ENCODE assay signal across 25 cellular contexts in the genomic region with DNA sequence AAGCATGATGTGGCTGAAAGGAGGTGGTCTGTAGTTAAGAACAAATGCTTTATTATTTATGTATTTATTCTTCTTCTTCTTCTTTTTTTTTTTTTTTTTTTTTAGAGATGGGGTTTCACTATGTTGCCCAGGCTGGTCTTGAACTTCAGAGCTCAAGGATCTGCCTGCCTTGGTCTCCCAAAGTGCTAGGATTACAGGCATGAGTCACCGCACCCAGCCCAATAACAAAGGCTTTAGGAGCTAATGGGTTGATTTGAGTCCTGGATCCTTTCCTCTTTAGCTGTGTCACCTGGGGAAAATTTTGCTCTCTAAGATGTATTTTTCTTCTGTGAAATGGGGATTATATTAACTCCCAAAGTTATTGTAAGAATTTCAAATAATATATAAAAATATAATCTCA.
"Had no signal": no experiment of that assay in that cellular context is flagged by ENCODE, and none has a peak within 500 bp of the region (broad histone marks: within the 10 kb centered on the region; RNA-seq: fewer than 3 reads in every experiment).

No MANE protein-coding gene starts in this region.

- H3K79me2 ChIP-seq: hepatocyte had no signal

- H3K4me1 ChIP-seq: foreskin keratinocyte, gastroesophageal sphincter, heart left ventricle, left lung, lower lobe of right lung had no signal

- H3K4me3 Mint-ChIP-seq: naive thymus-derived CD4-positive, alpha-beta T cell had no signal

- H3K9me3 ChIP-seq: gastroesophageal sphincter, heart left ventricle, left lung, lower lobe of right lung had no signal

- H3K36me3 ChIP-seq: gastroesophageal sphincter, heart left ventricle, left lung, lower lobe of right lung had no signal

- H3K27me3 ChIP-seq: dorsolateral prefrontal cortex, foreskin keratinocyte, gastroesophageal sphincter, heart left ventricle, hepatocyte, left lung had no signal

- FAIRE-seq: colon, endometrium, frontal cortex, islet of Langerhans, keratinocyte had no signal

- DNase-seq: dermis blood vessel endothelial cell; dorsolateral prefrontal cortex; effector CD4-positive, alpha-beta T cell; effector memory CD4-positive, alpha-beta T cell; erythroblast; foreskin keratinocyte; heart left ventricle; hypothalamus; left cardiac atrium; left lung; left ventricle myocardium superior; lower lobe of right lung; mesenchymal stem cell; midbrain; naive thymus-derived CD4-positive, alpha-beta T cell had no signal

- H3K4me3 ChIP-seq: coronary artery, dorsolateral prefrontal cortex, gastroesophageal sphincter, heart left ventricle, hepatocyte, left lung, lower lobe of right lung had no signal

- ATAC-seq: esophagus mucosa; foreskin keratinocyte; gastroesophageal sphincter; heart left ventricle; left cardiac atrium; left lung; left ventricle myocardium superior; lower lobe of right lung; naive thymus-derived CD4-positive, alpha-beta T cell had no signal

- H3K36me3 Mint-ChIP-seq: naive thymus-derived CD4-positive, alpha-beta T cell had no signal

- H3K4me1 Mint-ChIP-seq: naive thymus-derived CD4-positive, alpha-beta T cell had no signal

- H3K27ac Mint-ChIP-seq: naive thymus-derived CD4-positive, alpha-beta T cell had no signal

- H2AFZ ChIP-seq: hepatocyte had no signal

- H3K27ac ChIP-seq: coronary artery, epithelial cell of prostate, foreskin keratinocyte, gastroesophageal sphincter, heart left ventricle, hepatocyte, left lung, lower lobe of right lung had no signal

- H3K4me2 ChIP-seq: hepatocyte had no signal
